In genomic region chr18:75210274-75211001, GRCh38 we compare ENCODE assay signal across 8 cellular contexts. TPM values are rescaled to one million over a fixed set of nuclear protein-coding genes. Genes with fewer than 3 reads are reported as not detected.
DNase-seq lines count a peak whose midpoint lies in the region; ATAC-seq and TF ChIP-seq lines count a peak whose summit lies in the region.

TSHZ1 (plus strand) TSS chr18:75210797; CDS start chr18:75211877, 1,080 bp downstream.

- peaks cover 7% of the 10 kb centered on the region for H3K4me1 ChIP-seq in IMR-90 (ENCODE audit: control insufficient read depth, insufficient read depth, low read length)
- peaks cover 23% of the 10 kb centered on the region for H3K4me1 ChIP-seq in OCI-LY1 (ENCODE audit: insufficient read depth, low read length, severe bottlenecking)
- peaks cover 40 to 67% (median 63%) of the 10 kb centered on the region in 4 donors for H3K4me1 ChIP-seq in esophagus muscularis mucosa
- H3K4me1 ChIP-seq in mucosa of rectum (ENCODE audit: control insufficient read depth in 2 of 2, insufficient read depth in 2 of 2, low read length in 2 of 2) = peaks cover 27 to 45% of the 10 kb centered on the region in 2 donors
- H3K4me1 ChIP-seq in testis = peaks cover 18% of the 10 kb centered on the region

- in situ Hi-C loops in IMR-90 (cut with MboI; ENCODE audit: low sequenced_read_pairs) = loop anchor here (25.0 kb wide), 1 partner anchor 1152 kb away; no protein-coding TSS in a partner anchor

- H2AK9ac ChIP-seq in IMR-90 (replicated peaks; ENCODE audit: low read depth, low read length, poor library complexity) = peak within 1 kb of the TSS; percentile 81

- no peaks in the 10 kb centered on the region for H3K27me3 ChIP-seq in IMR-90 (ENCODE audit: control insufficient read depth, insufficient read depth, low read length)
- H3K27me3 ChIP-seq in OCI-LY1 (ENCODE audit: insufficient read depth, low read length) = 0 out of 2 replicates have a peak, but pooled peaks cover 11% of the 10 kb centered on the region
- H3K27me3 ChIP-seq in esophagus muscularis mucosa = no peaks in the 10 kb centered on the region
- no peaks in the 10 kb centered on the region for H3K27me3 ChIP-seq in mucosa of rectum (ENCODE audit: control insufficient read depth in 2 of 2, insufficient read depth in 2 of 2, low read length in 2 of 2)
- no peaks in the 10 kb centered on the region for H3K27me3 ChIP-seq in testis

- peak within 1 kb of the TSS; percentile 74 for H3K23ac ChIP-seq in IMR-90 (ENCODE audit: low read depth, low read length)

- H4K20me1 ChIP-seq in IMR-90 (ENCODE audit: insufficient read depth, low read length) (peaks cover 4% of the 10 kb centered on the region; the same call in 1 of the 2 replicates), OCI-LY1 (ENCODE audit: insufficient read depth, low read length) (no peaks in the 10 kb centered on the region)

- dilution Hi-C loops in IMR-90 (cut with HindIII; ENCODE audit: low sequenced_read_pairs, unreplicated experiment) = no loop called here

- peak within 1 kb of the TSS; percentile 81 for H2AK5ac ChIP-seq in IMR-90 (ENCODE audit: low read depth, low read length)

- intact Hi-C loops in IMR-90 (cut with micrococcal nuclease) (loop anchor here (1.0 to 5.0 kb wide), 4 partner anchors 72 to 428 kb away; no protein-coding TSS in a partner anchor), esophagus muscularis mucosa (cut with DNase I) (loop anchor here (5.0 kb wide), 1 partner anchor 37 kb away; no protein-coding TSS in a partner anchor), testis (cut with DNase I; ENCODE audit: low total_unique reads) (no loop called here)

- TF ChIP-seq RAD21 in IMR-90 (IDR thresholded peaks at IDR 0.05; ENCODE audit: low read length) = peak; percentile 6; the same call in 1 of the 2 replicates

- peak within 1 kb of the TSS; percentile 98 for H3K4me2 ChIP-seq in IMR-90 (ENCODE audit: low read depth, low read length)
- H3K4me2 ChIP-seq in OCI-LY1 (ENCODE audit: low read length) = peak within 1 kb of the TSS; percentile 94

- no TSS peak for BruUV-seq in IMR-90 (replicated peaks; lab: Mats Ljungman, UMichigan)

- H3K9me2 ChIP-seq in OCI-LY1 (ENCODE audit: low read depth, low read length) = no peaks in the 10 kb centered on the region

- 0 out of 3 replicates have a peak within 1 kb of the TSS, but pooled peaks have one; percentile 15 for H2BK15ac ChIP-seq in IMR-90 (ENCODE audit: low read depth, low read length)

- peak; percentile 34 for ATAC-seq in GM21529 (IDR thresholded peaks at IDR 0.05; ENCODE audit: unreplicated experiment)
- peak; percentile 8 for ATAC-seq in IMR-90 (ENCODE audit: low read depth)

- no peaks in the 10 kb centered on the region for H3K9me1 ChIP-seq in IMR-90 (ENCODE audit: insufficient read depth, low read length)

- H3K79me1 ChIP-seq in IMR-90 (ENCODE audit: low read depth in 1 of 2, low read length in 2 of 2) = peaks cover 16 to 37% of the 10 kb centered on the region in 2 experiments

- peak within 1 kb of the TSS; percentile 62 for H4K91ac ChIP-seq in IMR-90 (ENCODE audit: insufficient read depth, low read depth, low read length)

- peak within 1 kb of the TSS; percentile 91 for H2BK5ac ChIP-seq in IMR-90 (ENCODE audit: low read depth, low read length, poor library complexity, severe bottlenecking)

- H3F3A ChIP-seq in OCI-LY1 (ENCODE audit: insufficient read depth, low read length) = no peaks in the 10 kb centered on the region; the same call in 1 of the 2 replicates

- H3K27ac ChIP-seq in IMR-90 (ENCODE audit: insufficient read depth, low read length) (peak within 1 kb of the TSS; percentile 93), OCI-LY1 (ENCODE audit: low read depth, low read length, poor library complexity, severe bottlenecking) (peak within 1 kb of the TSS; percentile 56), esophagus muscularis mucosa (replicated peaks in 1 of 4) (peak within 1 kb of the TSS; percentile 97 to 100 (median 98)), mucosa of rectum (ENCODE audit: low read depth in 2 of 2, low read length in 2 of 2) (peak within 1 kb of the TSS; percentile 95 to 97), testis (peak within 1 kb of the TSS; percentile 93 to 97)

- no peaks in the 10 kb centered on the region for H3K79me2 ChIP-seq in OCI-LY1 (ENCODE audit: insufficient read depth, low read length)

- no peak for TF ChIP-seq EP300 in esophagus muscularis mucosa (IDR thresholded peaks at IDR 0.05)

- H3K36me3 ChIP-seq in IMR-90 (ENCODE audit: control insufficient read depth, insufficient read depth, low read length) (no peaks in the 10 kb centered on the region), OCI-LY1 (ENCODE audit: insufficient read depth, low read length) (no peaks in the 10 kb centered on the region; the same call in 1 of the 2 replicates), esophagus muscularis mucosa (no peaks in the 10 kb centered on the region), mucosa of rectum (ENCODE audit: control insufficient read depth in 2 of 2, insufficient read depth in 2 of 2, low read length in 2 of 2) (no peaks in the 10 kb centered on the region), testis (ENCODE audit: low read depth, missing control alignments) (no peaks in the 10 kb centered on the region)

- WGBS in IMR-90 (ENCODE audit: extremely low coverage in 2 of 2, insufficient read length in 1 of 2), 2 experiments = no CpG with 5 or more reads among the region's 15 CpGs
- WGBS in esophagus muscularis mucosa = 3% methylated on average over 15 of the region's 15 CpGs
- 1 to 2% methylated on average over 15 of the region's 15 CpGs for WGBS in testis, 2 donors

- POLR2A ChIA-PET in IMR-90 (lab: Charles Lee; ENCODE audit: unreplicated experiment) = interaction anchor here (0.6 to 0.7 kb wide), 3 partner anchors 103 to 455 kb away, joined by 5 to 22 read pairs (median 12); no protein-coding TSS in a partner anchor

- H3K9me3 ChIP-seq in IMR-90 (ENCODE audit: control insufficient read depth, insufficient read depth, low read length) (no peaks in the 10 kb centered on the region), OCI-LY1 (ENCODE audit: low read length) (no peaks in the 10 kb centered on the region), esophagus muscularis mucosa (no peaks in the 10 kb centered on the region), mucosa of rectum (ENCODE audit: control insufficient read depth in 2 of 2, low read length in 2 of 2) (no peaks in the 10 kb centered on the region), testis (no peaks in the 10 kb centered on the region)

- peak within 1 kb of the TSS; percentile 75 for H3K4ac ChIP-seq in IMR-90 (ENCODE audit: low read depth, low read length)

- peak within 1 kb of the TSS; percentile 73 for H3K18ac ChIP-seq in IMR-90 (ENCODE audit: low read depth, low read length)

- TF ChIP-seq CTCF in IMR-90 (conservative IDR thresholded peaks at IDR 0.05; ENCODE audit: low read depth, low read length) (no peak), OCI-LY1 (IDR thresholded peaks at IDR 0.05; ENCODE audit: low read length) (no peak), esophagus muscularis mucosa (IDR thresholded peaks at IDR 0.05) (no peak), testis (IDR thresholded peaks at IDR 0.05) (no peak)

- H2BK120ac ChIP-seq in IMR-90 (ENCODE audit: low read depth, low read length) = peak within 1 kb of the TSS; percentile 74

- DNase-seq in DMS79 (lab: John Stamatoyannopoulos, UW) (peak; percentile 61), IMR-90 (peak; percentile 88), esophagus muscularis mucosa (ENCODE audit: extremely low spot score) (peak; percentile 90), testis (peak; percentile 89)
- DNase-seq in activated T-cell treated with anti-CD3 and anti-CD28 coated beads, Interleukin-2, amount 50 U/mL, for 48 hours = peak; percentile 47 to 49

- CTCF ChIA-PET in IMR-90 (lab: Yijun Ruan, JAX) = interaction anchor here (0.6 to 1.1 kb wide), 4 partner anchors 63 to 464 kb away, joined by 3 read pairs; no protein-coding TSS in a partner anchor

- peak within 1 kb of the TSS; percentile 64 for H3K14ac ChIP-seq in IMR-90 (replicated peaks; ENCODE audit: low read depth, low read length)

- peak within 1 kb of the TSS; percentile 88 for H3K56ac ChIP-seq in IMR-90 (ENCODE audit: extremely low read depth, insufficient read depth, low read length)

- H3K9ac ChIP-seq in IMR-90 (ENCODE audit: low read depth, low read length) (peak within 1 kb of the TSS; percentile 82), OCI-LY1 (ENCODE audit: low read length) (peak within 1 kb of the TSS; percentile 79), mucosa of rectum (ENCODE audit: low read depth in 1 of 2, low read length in 2 of 2) (peak within 1 kb of the TSS; percentile 89 to 90)

- TF ChIP-seq POLR2A in IMR-90 (IDR thresholded peaks at IDR 0.05; ENCODE audit: low read depth, low read length) (peak; percentile 57; the same call in 1 of the 2 replicates), esophagus muscularis mucosa (IDR thresholded peaks at IDR 0.05; ENCODE audit: low read depth) (no peak), testis (IDR thresholded peaks at IDR 0.05) (no peak)

- H3K4me3 ChIP-seq in IMR-90 (ENCODE audit: insufficient read depth, low read depth, low read length) = peak within 1 kb of the TSS; percentile 93
- peak within 1 kb of the TSS; percentile 94 for H3K4me3 ChIP-seq in OCI-LY1 (ENCODE audit: low read depth, low read length, poor library complexity, severe bottlenecking)
- H3K4me3 ChIP-seq in esophagus muscularis mucosa = peak within 1 kb of the TSS; percentile 96 to 99 (median 97)
- H3K4me3 ChIP-seq in mucosa of rectum (ENCODE audit: low read length in 2 of 2) = peak within 1 kb of the TSS; percentile 78 to 79
- H3K4me3 ChIP-seq in testis = peak within 1 kb of the TSS; percentile 88 to 93

- H2AFZ ChIP-seq in IMR-90 (replicated peaks; ENCODE audit: low read length, poor library complexity) = peak within 1 kb of the TSS; percentile 89
- H2AFZ ChIP-seq in OCI-LY1 (ENCODE audit: low read length) = peak within 1 kb of the TSS; percentile 95

- peak within 1 kb of the TSS; percentile 57 to 64; a peak in 3 of 4 replicates for H4K8ac ChIP-seq in IMR-90 (ENCODE audit: low read depth in 2 of 2, low read length in 2 of 2)

- peak within 1 kb of the TSS; percentile 90 for H4K5ac ChIP-seq in IMR-90 (ENCODE audit: low read depth, low read length)

- H2BK20ac ChIP-seq in IMR-90 (ENCODE audit: low read depth, low read length) = 0 out of 2 replicates have a peak within 1 kb of the TSS, but pooled peaks have one; percentile 8

TF ChIP-seq in IMR-90, 13 proteins besides CTCF, POLR2A, EP300 and RAD21:
- TF ChIP-seq MAZ (IDR thresholded peaks at IDR 0.05; ENCODE audit: borderline replicate concordance, low read depth, low read length) = no peak
- no peak for TF ChIP-seq RFX5 (IDR thresholded peaks at IDR 0.05; ENCODE audit: low read depth, low read length)
- no peak for TF ChIP-seq CHD1 (IDR thresholded peaks at IDR 0.05; ENCODE audit: low read depth, low read length)
- TF ChIP-seq FOS (IDR thresholded peaks at IDR 0.05; ENCODE audit: low read depth, low read length) = no peak

RNA-seq across cellular contexts. Expression of gene TSHZ1, which starts in this region (rescaled TPM):
- total RNA-seq in IMR-90 (2012; rRNA removed) (9.2 and 10.0 TPM in 2 replicates), esophagus muscularis mucosa (10 to 100 TPM; 17.9 to 41.7 (median 32.2) TPM), testis (10 to 100 TPM; 18.4 to 36.2 TPM)
- polyA plus RNA-seq in IMR-90 (2012; rRNA removed) (6.4 and 7.1 TPM in 2 replicates), testis (ENCODE audit: insufficient read depth, low read depth, low replicate concordance) (12.8 TPM)
- 2.8 and 4.6 TPM in 2 replicates for polyA plus RNA-seq in IMR-90 (2012; cell fraction: cytosol; rRNA removed)
- 4.5 and 4.9 TPM in 2 replicates for polyA plus RNA-seq in IMR-90 (2012; cell fraction: nucleus; rRNA removed; ENCODE audit: low replicate concordance)

Comparison
In these comparisons a context has a peak if more than half of its experiments do, and no peak if none do; other contexts are left out.
1. Peak in every context shown above with its lines: DNase-seq, ATAC-seq, H3K4me3 ChIP-seq and H3K27ac ChIP-seq.